ENCODE assay signal across 9 cellular contexts in genomic region chr7:17304926-17305325, GRCh38. TPM values are rescaled to one million over a fixed set of nuclear protein-coding genes. Genes with fewer than 3 reads are reported as not detected.
DNase-seq lines count a peak whose midpoint lies in the region; ATAC-seq, FAIRE-seq and TF ChIP-seq lines count a peak whose summit lies in the region.
"Had no signal": no experiment of that assay in that cellular context is flagged by ENCODE, and none has a peak within 500 bp of the region (broad histone marks: within the 10 kb centered on the region; RNA-seq: fewer than 3 reads in every experiment).

No MANE protein-coding gene starts in this region.

- H3K4me2 ChIP-seq in DOHH2 (ENCODE audit: low read length) (0 out of 2 replicates have a peak overlapping the region, but pooled peaks have one; percentile 31), keratinocyte (ENCODE audit: control insufficient read depth, extremely low read depth, insufficient read depth, low read depth, low read length) (peak overlapping the region; percentile 60)

- no peak overlapping the region for H2AFZ ChIP-seq in keratinocyte (ENCODE audit: control insufficient read depth, low read length)

- intact Hi-C loops in activated naive CD4-positive, alpha-beta T cell treated with anti-CD3 and anti-CD28 coated beads for 36 hours (cut with micrococcal nuclease) = loop anchor here (1.0 to 2.0 kb wide), 8 partner anchors 44 to 370 kb away; no protein-coding TSS in a partner anchor

- peaks cover 32% of the 10 kb centered on the region for H3K4me1 Mint-ChIP-seq in activated naive CD4-positive, alpha-beta T cell treated with anti-CD3 and anti-CD28 coated beads for 36 hours (ENCODE audit: low read depth)

- H3K4me3 ChIP-seq in DOHH2 (ENCODE audit: low read length) (no peak overlapping the region), keratinocyte (ENCODE audit: control insufficient read depth in 2 of 3, extremely low read depth in 1 of 3, insufficient read depth in 2 of 3, low read depth in 1 of 3, low read length in 3 of 3) (no peak overlapping the region)

- H3F3A ChIP-seq in DOHH2 (ENCODE audit: control insufficient read depth, insufficient read depth) = peaks cover 24% of the 10 kb centered on the region

- no peaks in the 10 kb centered on the region for H3K27me3 ChIP-seq in DOHH2 (ENCODE audit: control insufficient read depth, low read length)
- H3K27me3 ChIP-seq in keratinocyte (ENCODE audit: control insufficient read depth, extremely low read depth, insufficient read depth, low read length) = no peaks in the 10 kb centered on the region

- H4K20me1 ChIP-seq in DOHH2 (ENCODE audit: control insufficient read depth, insufficient read depth, low read depth, low read length) = 0 out of 2 replicates have a peak, but pooled peaks cover 9% of the 10 kb centered on the region
- H4K20me1 ChIP-seq in keratinocyte (ENCODE audit: control insufficient read depth, extremely low read depth, insufficient read depth, low read length) = peaks cover 4% of the 10 kb centered on the region

- no peak overlapping the region for H3K9ac ChIP-seq in keratinocyte (ENCODE audit: control insufficient read depth, extremely low read depth, insufficient read depth, low read length)

- H3K9me3 Mint-ChIP-seq in activated naive CD4-positive, alpha-beta T cell treated with anti-CD3 and anti-CD28 coated beads for 36 hours = no peaks in the 10 kb centered on the region
- H3K9me3 Mint-ChIP-seq: neural crest cell had no signal

- H3K9me3 ChIP-seq in DOHH2 (ENCODE audit: control insufficient read depth, insufficient read depth, low read length) (no peaks in the 10 kb centered on the region), keratinocyte (ENCODE audit: control insufficient read depth, low read depth, low read length) (no peaks in the 10 kb centered on the region)

- no peaks in the 10 kb centered on the region for H3K9me2 ChIP-seq in DOHH2 (replicated peaks; ENCODE audit: control insufficient read depth, low read length)

- H3K27me3 Mint-ChIP-seq in activated naive CD4-positive, alpha-beta T cell treated with anti-CD3 and anti-CD28 coated beads for 36 hours (ENCODE audit: low read depth) = no peaks in the 10 kb centered on the region

- H3K36me3 ChIP-seq in DOHH2 (ENCODE audit: control insufficient read depth, low read length) = no peaks in the 10 kb centered on the region; the same call in 1 of the 2 replicates
- no peaks in the 10 kb centered on the region for H3K36me3 ChIP-seq in keratinocyte (ENCODE audit: control insufficient read depth in 2 of 2, extremely low read depth in 1 of 2, insufficient read depth in 2 of 2, low read length in 2 of 2)

- DNase-seq in HS-27A (ENCODE audit: low read depth) (peak; percentile 71), keratinocyte (ENCODE audit: low read depth, low spot score) (peak; percentile 54), foreskin melanocyte (no peak), epidermal melanocyte (ENCODE audit: insufficient read length, low spot score) (no peak)
- DNase-seq in activated naive CD4-positive, alpha-beta T cell treated with anti-CD3 and anti-CD28 coated beads for 36 hours = peak; percentile 41

- no peak overlapping the region for H3K27ac ChIP-seq in DOHH2 (ENCODE audit: low read depth, low read length)
- H3K27ac ChIP-seq in keratinocyte (ENCODE audit: control insufficient read depth, insufficient read depth, low read length) = peak overlapping the region; percentile 60

- peak overlapping the region; percentile 79 for H3K27ac Mint-ChIP-seq in activated naive CD4-positive, alpha-beta T cell treated with anti-CD3 and anti-CD28 coated beads for 36 hours

- no peak for TF ChIP-seq CTCF in DOHH2 (IDR thresholded peaks at IDR 0.05; ENCODE audit: low read depth, low read length, poor library complexity, severe bottlenecking)
- TF ChIP-seq CTCF in keratinocyte (optimal IDR thresholded peaks at IDR 0.05 in 1 of 3, IDR thresholded peaks at IDR 0.05 in 1 of 3, conservative IDR thresholded peaks at IDR 0.05 in 1 of 3; ENCODE audit: extremely low read depth in 1 of 3, insufficient read depth in 2 of 3, low read length in 3 of 3) = no peak

- peak; percentile 61 for FAIRE-seq in keratinocyte (lab: Jason Lieb, UNC)

- CTCF ChIA-PET in activated naive CD4-positive, alpha-beta T cell treated with anti-CD3 and anti-CD28 coated beads for 36 hours (lab: Charles Lee) = interaction anchor here (0.6 to 1.4 kb wide), 4 partner anchors 98 to 742 kb away, joined by 3 to 5 read pairs (median 4); no protein-coding TSS in a partner anchor

- peaks cover 2% of the 10 kb centered on the region for H3K36me3 Mint-ChIP-seq in activated naive CD4-positive, alpha-beta T cell treated with anti-CD3 and anti-CD28 coated beads for 36 hours (ENCODE audit: low read depth)

- peaks cover 2% of the 10 kb centered on the region for H3K9me1 ChIP-seq in keratinocyte (ENCODE audit: control insufficient read depth, extremely low read depth, insufficient read depth, low read length)

- ATAC-seq in GM18517 (IDR thresholded peaks at IDR 0.05; ENCODE audit: unreplicated experiment) = no peak
- ATAC-seq in GM21390 (IDR thresholded peaks at IDR 0.05; ENCODE audit: unreplicated experiment) = no peak

- H3K4me3 Mint-ChIP-seq in activated naive CD4-positive, alpha-beta T cell treated with anti-CD3 and anti-CD28 coated beads for 36 hours = peak overlapping the region; percentile 34
- H3K4me3 Mint-ChIP-seq: neural crest cell had no signal

- peaks cover 77% of the 10 kb centered on the region for H3K4me1 ChIP-seq in DOHH2 (ENCODE audit: control insufficient read depth, low read length)
- H3K4me1 ChIP-seq in keratinocyte (ENCODE audit: control insufficient read depth, extremely low read depth, insufficient read depth, low read length) = peaks cover 32% of the 10 kb centered on the region

- H3K79me2 ChIP-seq in DOHH2 (ENCODE audit: control insufficient read depth, low read length) (peaks cover 99% of the 10 kb centered on the region), keratinocyte (ENCODE audit: control insufficient read depth, insufficient read depth, low read length) (peaks cover 96% of the 10 kb centered on the region)

- dilution Hi-C loops in keratinocyte (cut with MboI; ENCODE audit: extremely low pct_ligation_motif_present, low sequenced_read_pairs) = no loop called here

RNA-seq across cellular contexts. Expression of gene AHR, which starts 6.5 kb away (rescaled TPM):
- 10 to 100 TPM; 24.5 to 27.5 TPM for total RNA-seq in activated naive CD4-positive, alpha-beta T cell treated with anti-CD3 and anti-CD28 coated beads for 36 hours
- polyA plus RNA-seq in keratinocyte = 7.7 to 19.4 TPM (median 13.4 TPM) in 3 replicates
- polyA plus RNA-seq in keratinocyte (2011; ENCODE audit: low read depth) = 21.0 TPM
- polyA plus RNA-seq in keratinocyte (2011; cell fraction: cytosol; rRNA removed) = 10.3 and 22.8 TPM in 2 replicates
- polyA plus RNA-seq in keratinocyte (2011; cell fraction: nucleus; rRNA removed) = 32.8 and 37.0 TPM in 2 replicates
- polyA plus RNA-seq in keratinocyte (2012; ENCODE audit: low replicate concordance) = 22.8 and 26.4 TPM in 2 replicates
- polyA minus RNA-seq in keratinocyte = 13.9 to 50.5 TPM (median 20.1 TPM) in 3 replicates
- polyA minus RNA-seq in keratinocyte (2011; cell fraction: cytosol; rRNA and poly(A)+ RNA removed) = 22.3 TPM
- 41.2 and 94.2 TPM in 2 replicates for polyA minus RNA-seq in keratinocyte (2011; cell fraction: nucleus; rRNA and poly(A)+ RNA removed)

Comparison
In these comparisons a context has a peak if more than half of its experiments do, and no peak if none do; other contexts are left out.
1. DNase-seq: peak in HS-27A (single experiment), activated naive CD4-positive, alpha-beta T cell treated with anti-CD3 and anti-CD28 coated beads for 36 hours (single experiment) and keratinocyte (single experiment); none in foreskin melanocyte (single experiment) and epidermal melanocyte (single experiment).